ENCODE assay signal across 11 cellular contexts in the genomic region with DNA sequence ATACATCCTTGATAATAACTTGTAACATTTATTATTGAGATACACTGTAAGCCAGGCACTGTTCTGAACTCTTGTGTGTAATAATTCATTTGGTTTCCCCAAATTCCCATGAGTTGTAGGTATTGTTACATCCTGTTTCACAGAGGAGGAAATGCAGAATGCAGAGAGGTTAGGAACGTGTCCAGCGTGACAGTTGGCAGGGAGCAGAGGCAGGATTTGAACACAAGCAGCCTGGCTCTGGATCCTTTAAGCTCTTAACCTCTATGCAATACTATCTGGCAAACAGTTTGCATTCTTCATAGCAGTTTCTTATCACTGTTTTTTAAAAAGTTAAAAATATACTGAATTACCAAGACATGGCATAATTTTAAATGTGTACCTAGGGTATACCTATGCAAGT. TPM values are rescaled to one million over a fixed set of nuclear protein-coding genes. Genes with fewer than 3 reads are reported as not detected.
DNase-seq lines count a peak whose midpoint lies in the region; ATAC-seq and TF ChIP-seq lines count a peak whose summit lies in the region.
"Had no signal": no experiment of that assay in that cellular context is flagged by ENCODE, and none has a peak within 500 bp of the region (broad histone marks: within the 10 kb centered on the region; RNA-seq: fewer than 3 reads in every experiment).

No MANE protein-coding gene starts in this region.

- CTCF ChIA-PET in Caco-2 (lab: Charles Lee), result no interaction called here

- H3K27ac Mint-ChIP-seq in activated T-helper 17 cell treated with anti-CD3 and anti-CD28 coated beads, Interleukin-2, amount 50 U/mL, for 72 hours, result peak overlapping the region; percentile 87
- H3K27ac Mint-ChIP-seq in Caco-2 (ENCODE audit: unreplicated experiment), result no peak overlapping the region

- ATAC-seq in activated T-helper 17 cell treated with anti-CD3 and anti-CD28 coated beads, Interleukin-2, amount 50 U/mL, for 72 hours (replicated peaks), result no peak
- ATAC-seq in Right ventricle myocardium superior (ENCODE audit: poor library complexity), result peak; percentile 68

- POLR2A ChIA-PET in Caco-2 (lab: Charles Lee), result no interaction called here

- H3K27ac ChIP-seq in skin epidermis, result peak overlapping the region in 20 of 21 experiments; percentile 16 to 90 (median 64)

- no peaks in the 10 kb centered on the region for H3K36me3 ChIP-seq in Caco-2 (ENCODE audit: control insufficient read depth, insufficient read depth, low read length)
- H3K36me3 ChIP-seq: HAP-1 had no signal

- peak; percentile 20 for DNase-seq in H4 (ENCODE audit: low spot score)
- peak; percentile 51 for DNase-seq in Right ventricle myocardium superior
- no peak for DNase-seq in Caco-2
- DNase-seq in activated CD4-positive, alpha-beta T cell treated with anti-CD3 and anti-CD28 coated beads for 4 hours, result no peak
- DNase-seq in activated CD4-positive, alpha-beta T cell treated with anti-CD3 and anti-CD28 coated beads, Interleukin-2, amount 50 U/mL, for 48 hours, result no peak
- DNase-seq in dedifferentiated amniotic fluid mesenchymal stem cell (ENCODE audit: extremely low spot score), result no peak
- DNase-seq: NCI-H2081 treated with DMSO at 0.1 percent for 48 hours, SW 1271 had no signal

- no peaks in the 10 kb centered on the region for H3K27me3 Mint-ChIP-seq in activated T-helper 17 cell treated with anti-CD3 and anti-CD28 coated beads, Interleukin-2, amount 50 U/mL, for 72 hours
- H3K27me3 Mint-ChIP-seq in Caco-2 (ENCODE audit: insufficient read depth, unreplicated experiment), result no peaks in the 10 kb centered on the region

- no peaks in the 10 kb centered on the region for H3K4me1 ChIP-seq in Caco-2

- peak overlapping the region; percentile 5 for H3K4me3 Mint-ChIP-seq in activated T-helper 17 cell treated with anti-CD3 and anti-CD28 coated beads, Interleukin-2, amount 50 U/mL, for 72 hours
- no peak overlapping the region for H3K4me3 Mint-ChIP-seq in Caco-2 (ENCODE audit: unreplicated experiment)

- no peaks in the 10 kb centered on the region for H3K9me3 Mint-ChIP-seq in activated T-helper 17 cell treated with anti-CD3 and anti-CD28 coated beads, Interleukin-2, amount 50 U/mL, for 72 hours
- no peaks in the 10 kb centered on the region for H3K9me3 Mint-ChIP-seq in Caco-2 (ENCODE audit: unreplicated experiment)

- H3K9me3 ChIP-seq in Caco-2, result no peaks in the 10 kb centered on the region
- H3K9me3 ChIP-seq: HAP-1 had no signal

- H3K27me3 ChIP-seq in Caco-2 (replicated peaks; ENCODE audit: control insufficient read depth, insufficient read depth, low read length), result no peaks in the 10 kb centered on the region

- TF ChIP-seq CTCF in Caco-2 (IDR thresholded peaks at IDR 0.05; ENCODE audit: insufficient read depth in 1 of 2, low read depth in 1 of 2, low read length in 1 of 2, severe bottlenecking in 1 of 2, unreplicated experiment in 1 of 2), result no peak

- intact Hi-C loops in Right ventricle myocardium superior (cut with DNase I), result loop anchor here (5.0 kb wide), 1 partner anchor 33 kb away; no protein-coding TSS in a partner anchor
- intact Hi-C loops in Caco-2 (cut with micrococcal nuclease; ENCODE audit: unreplicated experiment), result no loop called here

- BruUV-seq in Caco-2 (replicated peaks; lab: Mats Ljungman, UMichigan), result no TSS peak

- H3K4me3 ChIP-seq in skin epidermis (no peak overlapping the region), Caco-2 (ENCODE audit: low read depth, low read length) (no peak overlapping the region)
- H3K4me3 ChIP-seq: HAP-1 had no signal

- no peaks in the 10 kb centered on the region for H3K36me3 Mint-ChIP-seq in activated T-helper 17 cell treated with anti-CD3 and anti-CD28 coated beads, Interleukin-2, amount 50 U/mL, for 72 hours (ENCODE audit: low read depth)
- H3K36me3 Mint-ChIP-seq in Caco-2 (ENCODE audit: insufficient read depth, unreplicated experiment), result no peaks in the 10 kb centered on the region

- H3K4me1 Mint-ChIP-seq in activated T-helper 17 cell treated with anti-CD3 and anti-CD28 coated beads, Interleukin-2, amount 50 U/mL, for 72 hours, result peaks cover 28% of the 10 kb centered on the region
- H3K4me1 Mint-ChIP-seq in Caco-2 (ENCODE audit: low read depth, unreplicated experiment), result peaks cover under 1% of the 10 kb centered on the region

RNA-seq across cellular contexts. Expression of a gene that starts 30.5 kb away (rescaled TPM):
- total RNA-seq in H4 (2014; rRNA removed; shearing (Covaris generic)), result 5.1 and 6.9 TPM in 2 replicates
- 1 to 10 TPM; 6.7 to 7.0 TPM for total RNA-seq in activated T-helper 17 cell treated with anti-CD3 and anti-CD28 coated beads, Interleukin-2, amount 50 U/mL, for 72 hours
- 5.1 TPM for total RNA-seq in Right ventricle myocardium superior
- total RNA-seq in Caco-2 (2022), result 2.8 and 3.1 TPM in 2 replicates

Comparison
In these comparisons a context has a peak if more than half of its experiments do, and no peak if none do; other contexts are left out.
1. DNase-seq: peak in H4 (single experiment) and Right ventricle myocardium superior (single experiment); none in Caco-2 (0 of 2), activated CD4-positive, alpha-beta T cell treated with anti-CD3 and anti-CD28 coated beads for 4 hours (0 of 2), activated CD4-positive, alpha-beta T cell treated with anti-CD3 and anti-CD28 coated beads, Interleukin-2, amount 50 U/mL, for 48 hours (0 of 2) and dedifferentiated amniotic fluid mesenchymal stem cell (single experiment).